In the genomic region with DNA sequence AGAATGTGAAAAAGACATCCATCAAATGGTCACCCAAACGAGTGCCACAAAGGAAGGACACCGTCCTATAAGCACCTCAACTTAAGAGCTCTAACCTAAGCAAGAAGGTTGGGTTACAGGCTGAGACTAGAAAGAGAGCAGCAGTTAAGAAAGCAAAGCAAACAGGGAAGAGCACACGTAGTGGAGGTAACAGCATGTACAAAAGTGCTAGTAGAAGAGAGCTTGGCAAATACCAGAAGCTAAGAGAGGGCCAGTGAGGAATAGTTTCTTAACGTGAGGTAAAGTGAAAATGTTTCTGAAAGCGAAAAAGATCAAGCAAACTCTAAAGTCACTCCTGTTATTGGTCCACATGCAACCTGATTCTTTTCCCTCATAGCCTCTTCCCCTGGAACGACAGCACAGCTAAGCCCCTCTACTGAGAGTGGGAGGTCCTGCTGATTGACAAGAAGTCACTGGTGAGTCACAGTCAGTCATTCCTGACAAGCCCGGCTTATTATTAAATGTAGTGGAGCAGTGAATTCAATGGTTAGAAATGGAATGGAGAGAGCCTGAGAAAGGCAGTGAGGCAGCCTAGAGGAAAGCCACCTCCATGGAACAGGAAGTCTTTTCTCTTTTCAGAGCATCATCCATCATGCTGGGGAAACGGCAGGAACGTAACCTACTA, we compare ENCODE assay signal across 2 cellular contexts.
TF ChIP-seq lines count a peak whose summit lies in the region.

No MANE protein-coding gene starts in this region.

TF ChIP-seq in HEK293, 187 proteins besides CTCF, POLR2A, EP300 and RAD21:
- TF ChIP-seq, protein P1, sequence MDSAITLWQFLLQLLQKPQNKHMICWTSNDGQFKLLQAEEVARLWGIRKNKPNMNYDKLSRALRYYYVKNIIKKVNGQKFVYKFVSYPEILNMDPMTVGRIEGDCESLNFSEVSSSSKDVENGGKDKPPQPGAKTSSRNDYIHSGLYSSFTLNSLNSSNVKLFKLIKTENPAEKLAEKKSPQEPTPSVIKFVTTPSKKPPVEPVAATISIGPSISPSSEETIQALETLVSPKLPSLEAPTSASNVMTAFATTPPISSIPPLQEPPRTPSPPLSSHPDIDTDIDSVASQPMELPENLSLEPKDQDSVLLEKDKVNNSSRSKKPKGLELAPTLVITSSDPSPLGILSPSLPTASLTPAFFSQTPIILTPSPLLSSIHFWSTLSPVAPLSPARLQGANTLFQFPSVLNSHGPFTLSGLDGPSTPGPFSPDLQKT (IDR thresholded peaks at IDR 0.05; ENCODE audit: borderline replicate concordance, low read depth, low read length), result no peak
- TF ChIP-seq ZNF530 (tag by site-specific recombination; IDR thresholded peaks at IDR 0.05; ENCODE audit: low read depth), result 0 out of 2 replicates have a peak, but pooled peaks have one; percentile 39
- TF ChIP-seq, protein P2, sequence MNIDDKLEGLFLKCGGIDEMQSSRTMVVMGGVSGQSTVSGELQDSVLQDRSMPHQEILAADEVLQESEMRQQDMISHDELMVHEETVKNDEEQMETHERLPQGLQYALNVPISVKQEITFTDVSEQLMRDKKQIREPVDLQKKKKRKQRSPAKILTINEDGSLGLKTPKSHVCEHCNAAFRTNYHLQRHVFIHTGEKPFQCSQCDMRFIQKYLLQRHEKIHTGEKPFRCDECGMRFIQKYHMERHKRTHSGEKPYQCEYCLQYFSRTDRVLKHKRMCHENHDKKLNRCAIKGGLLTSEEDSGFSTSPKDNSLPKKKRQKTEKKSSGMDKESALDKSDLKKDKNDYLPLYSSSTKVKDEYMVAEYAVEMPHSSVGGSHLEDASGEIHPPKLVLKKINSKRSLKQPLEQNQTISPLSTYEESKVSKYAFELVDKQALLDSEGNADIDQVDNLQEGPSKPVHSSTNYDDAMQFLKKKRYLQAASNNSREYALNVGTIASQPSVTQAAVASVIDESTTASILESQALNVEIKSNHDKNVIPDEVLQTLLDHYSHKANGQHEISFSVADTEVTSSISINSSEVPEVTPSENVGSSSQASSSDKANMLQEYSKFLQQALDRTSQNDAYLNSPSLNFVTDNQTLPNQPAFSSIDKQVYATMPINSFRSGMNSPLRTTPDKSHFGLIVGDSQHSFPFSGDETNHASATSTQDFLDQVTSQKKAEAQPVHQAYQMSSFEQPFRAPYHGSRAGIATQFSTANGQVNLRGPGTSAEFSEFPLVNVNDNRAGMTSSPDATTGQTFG (tag by site-specific recombination; IDR thresholded peaks at IDR 0.05; ENCODE audit: borderline replicate concordance), result no peak

TF ChIP-seq in K562, 482 proteins besides CTCF, POLR2A, EP300 and RAD21 (continued from another document):
- TF ChIP-seq, protein P3, sequence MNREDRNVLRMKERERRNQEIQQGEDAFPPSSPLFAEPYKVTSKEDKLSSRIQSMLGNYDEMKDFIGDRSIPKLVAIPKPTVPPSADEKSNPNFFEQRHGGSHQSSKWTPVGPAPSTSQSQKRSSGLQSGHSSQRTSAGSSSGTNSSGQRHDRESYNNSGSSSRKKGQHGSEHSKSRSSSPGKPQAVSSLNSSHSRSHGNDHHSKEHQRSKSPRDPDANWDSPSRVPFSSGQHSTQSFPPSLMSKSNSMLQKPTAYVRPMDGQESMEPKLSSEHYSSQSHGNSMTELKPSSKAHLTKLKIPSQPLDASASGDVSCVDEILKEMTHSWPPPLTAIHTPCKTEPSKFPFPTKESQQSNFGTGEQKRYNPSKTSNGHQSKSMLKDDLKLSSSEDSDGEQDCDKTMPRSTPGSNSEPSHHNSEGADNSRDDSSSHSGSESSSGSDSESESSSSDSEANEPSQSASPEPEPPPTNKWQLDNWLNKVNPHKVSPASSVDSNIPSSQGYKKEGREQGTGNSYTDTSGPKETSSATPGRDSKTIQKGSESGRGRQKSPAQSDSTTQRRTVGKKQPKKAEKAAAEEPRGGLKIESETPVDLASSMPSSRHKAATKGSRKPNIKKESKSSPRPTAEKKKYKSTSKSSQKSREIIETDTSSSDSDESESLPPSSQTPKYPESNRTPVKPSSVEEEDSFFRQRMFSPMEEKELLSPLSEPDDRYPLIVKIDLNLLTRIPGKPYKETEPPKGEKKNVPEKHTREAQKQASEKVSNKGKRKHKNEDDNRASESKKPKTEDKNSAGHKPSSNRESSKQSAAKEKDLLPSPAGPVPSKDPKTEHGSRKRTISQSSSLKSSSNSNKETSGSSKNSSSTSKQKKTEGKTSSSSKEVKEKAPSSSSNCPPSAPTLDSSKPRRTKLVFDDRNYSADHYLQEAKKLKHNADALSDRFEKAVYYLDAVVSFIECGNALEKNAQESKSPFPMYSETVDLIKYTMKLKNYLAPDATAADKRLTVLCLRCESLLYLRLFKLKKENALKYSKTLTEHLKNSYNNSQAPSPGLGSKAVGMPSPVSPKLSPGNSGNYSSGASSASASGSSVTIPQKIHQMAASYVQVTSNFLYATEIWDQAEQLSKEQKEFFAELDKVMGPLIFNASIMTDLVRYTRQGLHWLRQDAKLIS (CRISPR knock-in tag; IDR thresholded peaks at IDR 0.05), result no peak
- TF ChIP-seq BRD9 (IDR thresholded peaks at IDR 0.05; ENCODE audit: low read depth, partially characterized antibody), result no peak
- no peak for TF ChIP-seq KHSRP (IDR thresholded peaks at IDR 0.05)
- TF ChIP-seq, protein P4, sequence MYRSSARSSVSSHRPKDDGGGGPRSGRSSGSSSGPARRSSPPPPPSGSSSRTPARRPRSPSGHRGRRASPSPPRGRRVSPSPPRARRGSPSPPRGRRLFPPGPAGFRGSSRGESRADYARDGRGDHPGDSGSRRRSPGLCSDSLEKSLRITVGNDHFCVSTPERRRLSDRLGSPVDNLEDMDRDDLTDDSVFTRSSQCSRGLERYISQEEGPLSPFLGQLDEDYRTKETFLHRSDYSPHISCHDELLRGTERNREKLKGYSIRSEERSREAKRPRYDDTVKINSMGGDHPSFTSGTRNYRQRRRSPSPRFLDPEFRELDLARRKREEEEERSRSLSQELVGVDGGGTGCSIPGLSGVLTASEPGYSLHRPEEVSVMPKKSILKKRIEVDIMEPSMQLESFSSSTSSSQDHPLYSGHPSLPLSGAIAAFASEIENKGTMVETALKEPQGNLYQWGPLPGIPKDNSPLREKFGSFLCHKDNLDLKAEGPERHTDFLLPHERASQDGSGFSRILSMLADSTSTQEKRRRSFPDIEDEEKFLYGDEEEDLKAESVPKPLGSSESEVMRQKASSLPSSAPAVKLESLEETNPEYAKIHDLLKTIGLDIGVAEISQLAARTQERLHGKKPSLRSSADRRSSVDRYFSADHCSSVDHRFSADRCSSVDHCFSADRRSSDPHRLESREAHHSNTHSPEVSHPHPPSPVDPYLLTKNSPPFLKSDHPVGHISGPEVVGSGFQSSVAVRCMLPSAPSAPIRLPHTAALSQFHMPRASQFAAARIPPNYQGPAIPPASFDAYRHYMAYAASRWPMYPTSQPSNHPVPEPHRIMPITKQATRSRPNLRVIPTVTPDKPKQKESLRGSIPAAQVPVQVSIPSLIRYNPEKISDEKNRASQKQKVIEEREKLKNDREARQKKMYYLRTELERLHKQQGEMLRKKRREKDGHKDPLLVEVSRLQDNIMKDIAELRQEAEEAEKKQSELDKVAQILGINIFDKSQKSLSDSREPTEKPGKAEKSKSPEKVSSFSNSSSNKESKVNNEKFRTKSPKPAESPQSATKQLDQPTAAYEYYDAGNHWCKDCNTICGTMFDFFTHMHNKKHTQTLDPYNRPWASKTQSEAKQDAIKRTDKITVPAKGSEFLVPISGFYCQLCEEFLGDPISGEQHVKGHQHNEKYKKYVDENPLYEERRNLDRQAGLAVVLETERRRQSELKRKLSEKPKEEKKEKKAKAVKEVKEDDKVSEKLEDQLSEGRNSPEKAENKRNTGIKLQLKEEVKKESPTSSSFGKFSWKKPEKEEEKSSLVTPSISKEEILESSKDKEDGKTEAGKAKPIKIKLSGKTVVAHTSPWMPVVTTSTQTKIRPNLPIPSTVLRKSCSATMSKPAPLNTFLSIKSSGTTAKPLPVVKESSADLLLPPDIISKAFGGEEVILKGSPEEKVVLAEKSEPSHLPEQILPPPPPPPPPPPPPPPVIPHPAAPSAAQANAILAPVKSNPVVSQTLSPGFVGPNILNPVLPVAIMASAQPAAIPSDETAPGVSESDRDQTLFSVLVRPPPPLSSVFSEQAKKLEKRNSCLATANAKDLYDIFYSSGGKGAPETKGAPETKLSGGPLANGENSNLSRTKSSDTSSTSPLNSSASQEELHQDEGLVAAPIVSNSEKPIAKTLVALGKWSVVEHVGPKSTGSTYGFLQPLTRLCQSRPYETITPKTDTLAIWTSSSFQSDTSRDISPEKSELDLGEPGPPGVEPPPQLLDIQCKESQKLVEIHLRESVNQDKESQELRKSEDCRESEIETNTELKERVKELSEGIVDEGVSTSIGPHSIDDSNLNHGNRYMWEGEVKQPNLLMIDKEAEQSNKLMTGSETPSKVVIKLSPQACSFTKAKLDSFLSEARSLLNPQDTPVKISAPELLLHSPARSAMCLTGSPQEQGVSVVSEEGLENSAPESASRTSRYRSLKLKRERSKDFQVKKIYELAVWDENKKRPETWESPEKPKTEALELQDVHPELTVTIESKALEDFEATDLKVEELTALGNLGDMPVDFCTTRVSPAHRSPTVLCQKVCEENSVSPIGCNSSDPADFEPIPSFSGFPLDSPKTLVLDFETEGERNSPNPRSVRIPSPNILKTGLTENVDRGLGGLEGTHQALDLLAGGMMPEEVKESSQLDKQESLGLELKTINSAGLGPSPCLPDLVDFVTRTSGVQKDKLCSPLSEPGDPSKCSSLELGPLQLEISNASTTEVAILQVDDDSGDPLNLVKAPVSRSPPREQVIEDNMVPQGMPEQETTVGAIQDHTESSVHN (IDR thresholded peaks at IDR 0.05; ENCODE audit: borderline replicate concordance in 1 of 2, low read depth in 1 of 2), result no peak
- TF ChIP-seq, protein P5, sequence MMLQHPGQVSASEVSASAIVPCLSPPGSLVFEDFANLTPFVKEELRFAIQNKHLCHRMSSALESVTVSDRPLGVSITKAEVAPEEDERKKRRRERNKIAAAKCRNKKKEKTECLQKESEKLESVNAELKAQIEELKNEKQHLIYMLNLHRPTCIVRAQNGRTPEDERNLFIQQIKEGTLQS (IDR thresholded peaks at IDR 0.05), result peak; percentile 35; the same call in 1 of the 2 replicates
- TF ChIP-seq, protein P5 (CRISPR knock-in tag; conservative IDR thresholded peaks at IDR 0.05), result no peak
- TF ChIP-seq ZNF23 (CRISPR knock-in tag; IDR thresholded peaks at IDR 0.05), result no peak
- peak; percentile 30 for TF ChIP-seq MEIS2 (IDR thresholded peaks at IDR 0.05; ENCODE audit: partially characterized antibody)
- TF ChIP-seq ARID2 (IDR thresholded peaks at IDR 0.05), result no peak
- no peak for TF ChIP-seq ZNF551 (CRISPR knock-in tag; IDR thresholded peaks at IDR 0.05)
- TF ChIP-seq, protein P6, sequence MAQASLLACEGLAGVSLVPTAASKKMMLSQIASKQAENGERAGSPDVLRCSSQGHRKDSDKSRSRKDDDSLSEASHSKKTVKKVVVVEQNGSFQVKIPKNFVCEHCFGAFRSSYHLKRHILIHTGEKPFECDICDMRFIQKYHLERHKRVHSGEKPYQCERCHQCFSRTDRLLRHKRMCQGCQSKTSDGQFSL (CRISPR knock-in tag; IDR thresholded peaks at IDR 0.05), result no peak
- TF ChIP-seq, protein P6 (tag; IDR thresholded peaks at IDR 0.05), result no peak
- TF ChIP-seq ZNF75A (CRISPR knock-in tag; IDR thresholded peaks at IDR 0.05), result no peak
- TF ChIP-seq FOSL1 (tag; conservative IDR thresholded peaks at IDR 0.05), result 0 out of 2 replicates have a peak, but pooled peaks have one; percentile 21
- no peak for TF ChIP-seq ZBTB17 (CRISPR knock-in tag; IDR thresholded peaks at IDR 0.05)
- TF ChIP-seq, protein P7, sequence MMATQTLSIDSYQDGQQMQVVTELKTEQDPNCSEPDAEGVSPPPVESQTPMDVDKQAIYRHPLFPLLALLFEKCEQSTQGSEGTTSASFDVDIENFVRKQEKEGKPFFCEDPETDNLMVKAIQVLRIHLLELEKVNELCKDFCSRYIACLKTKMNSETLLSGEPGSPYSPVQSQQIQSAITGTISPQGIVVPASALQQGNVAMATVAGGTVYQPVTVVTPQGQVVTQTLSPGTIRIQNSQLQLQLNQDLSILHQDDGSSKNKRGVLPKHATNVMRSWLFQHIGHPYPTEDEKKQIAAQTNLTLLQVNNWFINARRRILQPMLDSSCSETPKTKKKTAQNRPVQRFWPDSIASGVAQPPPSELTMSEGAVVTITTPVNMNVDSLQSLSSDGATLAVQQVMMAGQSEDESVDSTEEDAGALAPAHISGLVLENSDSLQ (IDR thresholded peaks at IDR 0.05), result peak; percentile 47
TF ChIP-seq in K562: peak in this region for 4.
